In the genomic region with DNA sequence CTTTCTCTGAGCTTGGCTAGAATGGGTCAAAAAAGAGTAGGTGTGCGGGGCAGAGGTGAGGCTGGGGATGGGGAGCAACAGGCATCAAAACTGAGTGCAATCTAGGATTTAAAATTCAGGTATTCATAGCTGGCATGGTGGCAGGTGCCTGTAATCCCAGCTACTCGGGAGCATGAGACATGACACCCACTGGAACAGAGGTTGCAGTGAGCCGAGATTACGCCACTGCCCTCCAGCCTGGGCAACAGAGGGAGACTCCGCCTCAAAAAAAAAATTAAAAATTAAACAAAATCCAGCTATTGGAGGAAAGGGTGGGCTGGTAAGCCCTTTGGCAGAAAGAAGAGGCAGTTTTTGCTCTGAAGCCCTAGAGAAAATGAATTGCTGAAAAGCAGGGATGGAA, we compare ENCODE assay signal across 13 cellular contexts.
DNase-seq lines count a peak whose midpoint lies in the region; ATAC-seq and TF ChIP-seq lines count a peak whose summit lies in the region.
"Had no signal": no experiment of that assay in that cellular context is flagged by ENCODE, and none has a peak within 500 bp of the region (broad histone marks: within the 10 kb centered on the region; RNA-seq: fewer than 3 reads in every experiment).

No MANE protein-coding gene starts in this region.

- no peak overlapping the region for H2AFZ ChIP-seq in Loucy (ENCODE audit: low read length)

- H3K9me3 Mint-ChIP-seq in dendritic cell treated with granulocyte-macrophage colony-stimulating factor and Interleukin-4, amounts not matched to agents 40 ng/mL and 50 ng/mL, for 4 days = no peaks in the 10 kb centered on the region
- H3K9me3 Mint-ChIP-seq in activated CD4-positive, alpha-beta memory T cell treated with anti-CD3 and anti-CD28 coated beads, Interleukin-2, amount 10 ng/mL, durations not matched to agents 7 days and 5 days = no peaks in the 10 kb centered on the region

- no peak for ATAC-seq in lower lobe of right lung
- ATAC-seq in upper lobe of left lung (ENCODE audit: low FRiP score in 2 of 2) = no peak
- ATAC-seq in foreskin keratinocyte = no peak
- no peak for ATAC-seq in GM19328 (IDR thresholded peaks at IDR 0.05; ENCODE audit: unreplicated experiment)

- POLR2A ChIA-PET in activated CD4-positive, alpha-beta memory T cell treated with anti-CD3 and anti-CD28 coated beads, Interleukin-2, amount 10 ng/mL, durations not matched to agents 7 days and 5 days (lab: Charles Lee) = interaction anchor here (1.0 kb wide), 1 partner anchor 17 kb away, joined by 3 read pairs; no protein-coding TSS in a partner anchor

- H3K4me1 ChIP-seq in Loucy (ENCODE audit: insufficient read depth, low read length, poor library complexity, severe bottlenecking) = peaks cover 72% of the 10 kb centered on the region
- peaks cover 68% of the 10 kb centered on the region for H3K4me1 ChIP-seq in lower lobe of right lung
- peaks cover 57 to 66% (median 61%) of the 10 kb centered on the region in 4 donors for H3K4me1 ChIP-seq in upper lobe of left lung
- H3K4me1 ChIP-seq in foreskin keratinocyte = no peaks in the 10 kb centered on the region

- no peak for TF ChIP-seq CTCF in Loucy (conservative IDR thresholded peaks at IDR 0.05; ENCODE audit: low read length)
- TF ChIP-seq CTCF in lower lobe of right lung (IDR thresholded peaks at IDR 0.05) = no peak
- TF ChIP-seq CTCF in upper lobe of left lung (IDR thresholded peaks at IDR 0.05) = no peak
- TF ChIP-seq CTCF in foreskin keratinocyte (conservative IDR thresholded peaks at IDR 0.05) = no peak

- H4K20me1 ChIP-seq in Loucy (ENCODE audit: insufficient read depth, low read length, poor library complexity, severe bottlenecking) = no peaks in the 10 kb centered on the region

- no peaks in the 10 kb centered on the region for H3K27me3 ChIP-seq in Loucy (ENCODE audit: insufficient read depth, low read length, poor library complexity, severe bottlenecking)
- H3K27me3 ChIP-seq in lower lobe of right lung (ENCODE audit: low read depth) = no peaks in the 10 kb centered on the region
- no peaks in the 10 kb centered on the region for H3K27me3 ChIP-seq in upper lobe of left lung
- peaks cover 27% of the 10 kb centered on the region for H3K27me3 ChIP-seq in foreskin keratinocyte
- H3K27me3 ChIP-seq: gastrocnemius medialis, ovary had no signal

- no peaks in the 10 kb centered on the region for H3K79me2 ChIP-seq in Loucy (ENCODE audit: insufficient read depth, low read length)

- H3F3A ChIP-seq in Loucy (ENCODE audit: low read depth) = no peaks in the 10 kb centered on the region

- H3K9me2 ChIP-seq in Loucy (replicated peaks; ENCODE audit: low read depth, low read length) = no peaks in the 10 kb centered on the region

- H3K9ac ChIP-seq in Loucy (ENCODE audit: low read depth, low read length, poor library complexity, severe bottlenecking) = peak overlapping the region; percentile 42

- H3K36me3 ChIP-seq in Loucy (ENCODE audit: insufficient read depth, low read length) (no peaks in the 10 kb centered on the region), lower lobe of right lung (no peaks in the 10 kb centered on the region), upper lobe of left lung (no peaks in the 10 kb centered on the region)
- H3K36me3 ChIP-seq: gastrocnemius medialis, ovary had no signal

- no peaks in the 10 kb centered on the region for H3K9me3 ChIP-seq in Loucy (ENCODE audit: insufficient read depth, low read depth, low read length)
- H3K9me3 ChIP-seq in lower lobe of right lung = no peaks in the 10 kb centered on the region
- no peaks in the 10 kb centered on the region for H3K9me3 ChIP-seq in upper lobe of left lung
- H3K9me3 ChIP-seq: gastrocnemius medialis, ovary had no signal

- intact Hi-C loops in dendritic cell treated with granulocyte-macrophage colony-stimulating factor and Interleukin-4, amounts not matched to agents 40 ng/mL and 50 ng/mL, for 4 days (cut with micrococcal nuclease) = loop anchor here (5.0 to 10.0 kb wide), 3 partner anchors 77 to 366 kb away; a partner anchor contains a TSS
- intact Hi-C loops in lower lobe of right lung (cut with DNase I) = no loop called here

- TF ChIP-seq EP300 in upper lobe of left lung (IDR thresholded peaks at IDR 0.05) = no peak

- H3K36me3 Mint-ChIP-seq in dendritic cell treated with granulocyte-macrophage colony-stimulating factor and Interleukin-4, amounts not matched to agents 40 ng/mL and 50 ng/mL, for 4 days (ENCODE audit: low read depth) = no peaks in the 10 kb centered on the region
- H3K36me3 Mint-ChIP-seq in activated CD4-positive, alpha-beta memory T cell treated with anti-CD3 and anti-CD28 coated beads, Interleukin-2, amount 10 ng/mL, durations not matched to agents 7 days and 5 days (ENCODE audit: low read depth) = no peaks in the 10 kb centered on the region

- peak overlapping the region; percentile 22 for H3K4me2 ChIP-seq in Loucy (ENCODE audit: low read depth, low read length, poor library complexity, severe bottlenecking)

- H3K4me3 ChIP-seq in Loucy (ENCODE audit: low read length, poor library complexity, severe bottlenecking) (peak overlapping the region; percentile 7), lower lobe of right lung (no peak overlapping the region), upper lobe of left lung (no peak overlapping the region)
- H3K4me3 ChIP-seq: gastrocnemius medialis, ovary had no signal

- peak overlapping the region; percentile 42 for H3K27ac ChIP-seq in lower lobe of right lung
- peak overlapping the region; percentile 41 to 81 (median 71) for H3K27ac ChIP-seq in upper lobe of left lung
- no peak overlapping the region for H3K27ac ChIP-seq in foreskin keratinocyte

- peaks cover 80% of the 10 kb centered on the region for H3K4me1 Mint-ChIP-seq in dendritic cell treated with granulocyte-macrophage colony-stimulating factor and Interleukin-4, amounts not matched to agents 40 ng/mL and 50 ng/mL, for 4 days (ENCODE audit: low read depth)
- peaks cover 52% of the 10 kb centered on the region for H3K4me1 Mint-ChIP-seq in activated CD4-positive, alpha-beta memory T cell treated with anti-CD3 and anti-CD28 coated beads, Interleukin-2, amount 10 ng/mL, durations not matched to agents 7 days and 5 days

- 69 to 84% methylated on average over 5 of the region's 5 CpGs for WGBS in upper lobe of left lung, 2 donors

- peak overlapping the region; percentile 77 for H3K27ac Mint-ChIP-seq in dendritic cell treated with granulocyte-macrophage colony-stimulating factor and Interleukin-4, amounts not matched to agents 40 ng/mL and 50 ng/mL, for 4 days
- no peak overlapping the region for H3K27ac Mint-ChIP-seq in activated CD4-positive, alpha-beta memory T cell treated with anti-CD3 and anti-CD28 coated beads, Interleukin-2, amount 10 ng/mL, durations not matched to agents 7 days and 5 days

- CTCF ChIA-PET in activated CD4-positive, alpha-beta memory T cell treated with anti-CD3 and anti-CD28 coated beads, Interleukin-2, amount 10 ng/mL, durations not matched to agents 7 days and 5 days (lab: Charles Lee) = interaction anchor here (1.2 to 1.4 kb wide), 2 partner anchors 11 to 552 kb away, joined by 3 read pairs; no protein-coding TSS in a partner anchor

- TF ChIP-seq POLR2A in upper lobe of left lung (IDR thresholded peaks at IDR 0.05) = no peak

- H3K27me3 Mint-ChIP-seq in dendritic cell treated with granulocyte-macrophage colony-stimulating factor and Interleukin-4, amounts not matched to agents 40 ng/mL and 50 ng/mL, for 4 days = peaks cover 21% of the 10 kb centered on the region
- H3K27me3 Mint-ChIP-seq in activated CD4-positive, alpha-beta memory T cell treated with anti-CD3 and anti-CD28 coated beads, Interleukin-2, amount 10 ng/mL, durations not matched to agents 7 days and 5 days = no peaks in the 10 kb centered on the region

- no peak overlapping the region for H3K4me3 Mint-ChIP-seq in dendritic cell treated with granulocyte-macrophage colony-stimulating factor and Interleukin-4, amounts not matched to agents 40 ng/mL and 50 ng/mL, for 4 days
- H3K4me3 Mint-ChIP-seq in activated CD4-positive, alpha-beta memory T cell treated with anti-CD3 and anti-CD28 coated beads, Interleukin-2, amount 10 ng/mL, durations not matched to agents 7 days and 5 days = no peak overlapping the region

- DNase-seq in lower lobe of right lung = no peak
- no peak for DNase-seq in upper lobe of left lung
- no peak for DNase-seq in activated CD4-positive, alpha-beta memory T cell treated with anti-CD3 and anti-CD28 coated beads, Interleukin-2, amount 10 ng/mL, durations not matched to agents 7 days and 5 days
- DNase-seq in foreskin keratinocyte = no peak
- DNase-seq: activated CD4-positive, alpha-beta T cell treated with anti-CD3 and anti-CD28 coated beads for 4 hours; activated gamma-delta T cell treated with Interleukin-2 at 50 U/mL for 16 hours; NCI-H2171; NCI-H748 treated with DMSO at 0.1 percent for 48 hours had no signal
